Comparison of ENCODE assay signal across 1 cellular context in the genomic region with DNA sequence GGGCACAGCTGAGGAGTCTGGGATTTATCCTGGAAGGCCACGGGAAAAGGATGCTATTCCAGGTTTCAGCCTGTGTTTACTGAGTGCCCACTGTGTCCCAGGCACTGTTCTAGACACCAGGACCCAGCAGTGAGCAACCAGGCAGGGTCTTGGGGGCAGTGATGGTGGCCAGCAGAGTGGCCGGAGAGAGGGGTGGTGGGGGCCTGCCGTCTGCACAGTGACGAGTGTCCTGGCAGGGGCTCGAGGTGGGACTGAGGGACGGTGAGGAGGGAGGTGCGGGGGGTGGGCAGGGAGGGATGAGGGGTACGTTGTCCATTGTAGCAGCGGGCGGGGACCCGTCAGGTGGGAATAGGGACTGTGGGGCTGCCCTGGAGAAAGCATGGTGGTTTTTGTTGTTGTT.
TF ChIP-seq lines count a peak whose summit lies in the region.

No MANE protein-coding gene starts in this region.

TF ChIP-seq in IMR-90, 13 proteins besides CTCF, POLR2A, EP300 and RAD21 (continued from another document):
- TF ChIP-seq, protein P1, sequence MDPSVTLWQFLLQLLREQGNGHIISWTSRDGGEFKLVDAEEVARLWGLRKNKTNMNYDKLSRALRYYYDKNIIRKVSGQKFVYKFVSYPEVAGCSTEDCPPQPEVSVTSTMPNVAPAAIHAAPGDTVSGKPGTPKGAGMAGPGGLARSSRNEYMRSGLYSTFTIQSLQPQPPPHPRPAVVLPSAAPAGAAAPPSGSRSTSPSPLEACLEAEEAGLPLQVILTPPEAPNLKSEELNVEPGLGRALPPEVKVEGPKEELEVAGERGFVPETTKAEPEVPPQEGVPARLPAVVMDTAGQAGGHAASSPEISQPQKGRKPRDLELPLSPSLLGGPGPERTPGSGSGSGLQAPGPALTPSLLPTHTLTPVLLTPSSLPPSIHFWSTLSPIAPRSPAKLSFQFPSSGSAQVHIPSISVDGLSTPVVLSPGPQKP (IDR thresholded peaks at IDR 0.05; ENCODE audit: borderline replicate concordance, low read depth, low read length) = no peak
- TF ChIP-seq SMC3 (IDR thresholded peaks at IDR 0.05; ENCODE audit: low read depth, low read length) (no peak), MAZ (IDR thresholded peaks at IDR 0.05; ENCODE audit: borderline replicate concordance, low read depth, low read length) (no peak)
- TF ChIP-seq, protein P2, sequence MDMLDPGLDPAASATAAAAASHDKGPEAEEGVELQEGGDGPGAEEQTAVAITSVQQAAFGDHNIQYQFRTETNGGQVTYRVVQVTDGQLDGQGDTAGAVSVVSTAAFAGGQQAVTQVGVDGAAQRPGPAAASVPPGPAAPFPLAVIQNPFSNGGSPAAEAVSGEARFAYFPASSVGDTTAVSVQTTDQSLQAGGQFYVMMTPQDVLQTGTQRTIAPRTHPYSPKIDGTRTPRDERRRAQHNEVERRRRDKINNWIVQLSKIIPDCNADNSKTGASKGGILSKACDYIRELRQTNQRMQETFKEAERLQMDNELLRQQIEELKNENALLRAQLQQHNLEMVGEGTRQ (IDR thresholded peaks at IDR 0.05; ENCODE audit: low read depth, low read length) = no peak
